In the genomic region with DNA sequence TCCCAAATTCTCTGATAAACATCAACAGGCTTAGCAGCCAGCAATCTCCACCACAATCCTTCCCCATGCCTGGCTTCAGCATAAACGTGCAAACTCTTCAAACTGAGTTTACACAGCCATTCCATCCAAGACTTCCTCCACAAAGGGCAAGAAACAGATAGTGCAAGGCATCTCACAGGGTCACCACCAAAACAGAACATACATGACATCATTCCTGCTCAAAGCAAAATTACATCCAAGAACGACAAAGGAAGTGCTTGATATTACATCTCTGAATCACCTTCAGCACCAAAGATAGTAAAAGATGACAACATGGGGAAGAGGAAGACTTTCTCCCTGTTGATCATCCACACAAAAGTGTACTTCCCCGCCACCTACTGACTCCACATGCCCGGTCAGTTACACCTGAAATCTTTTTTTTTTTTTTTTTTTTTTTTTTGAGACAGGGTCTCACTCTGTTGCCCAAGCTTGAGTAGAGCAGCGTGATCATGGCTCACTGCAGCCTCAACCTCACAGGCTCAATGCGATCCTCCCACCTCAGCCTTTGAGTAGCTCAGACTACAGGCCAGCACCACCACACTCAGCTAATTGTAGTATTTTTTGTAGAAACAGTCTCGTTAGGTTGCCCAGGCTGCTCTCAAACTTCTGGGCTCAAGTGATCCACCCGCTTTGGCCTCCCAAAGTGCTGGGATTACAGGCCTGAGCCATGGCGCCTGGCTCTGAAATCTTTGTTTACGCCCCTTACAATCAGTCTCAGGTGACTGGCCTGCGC, we compare ENCODE assay signal across 17 cellular contexts.
DNase-seq lines count a peak whose midpoint lies in the region; ATAC-seq, FAIRE-seq and TF ChIP-seq lines count a peak whose summit lies in the region.
"Had no signal": no experiment of that assay in that cellular context is flagged by ENCODE, and none has a peak within 500 bp of the region (broad histone marks: within the 10 kb centered on the region; RNA-seq: fewer than 3 reads in every experiment).

No MANE protein-coding gene starts in this region.

- ATAC-seq in heart right ventricle (peak in 7 of 8 donors; percentile 16 to 46 (median 32)), Right ventricle myocardium inferior (no peak), aorta (ENCODE audit: low FRiP score) (peak; percentile 17), GM18861 (IDR thresholded peaks at IDR 0.05; ENCODE audit: unreplicated experiment) (no peak), GM21423 (IDR thresholded peaks at IDR 0.05; ENCODE audit: unreplicated experiment) (no peak)
- ATAC-seq: esophagus mucosa; stimulated activated memory B cell treated with anti-CD40 and anti-IgM and Interleukin-4, amounts not matched to agents 10 μg/mL and 1 μg/mL and 100 μg/mL, for 72 hours had no signal

- H3K4me3 ChIP-seq in heart right ventricle (no peak overlapping the region), bronchial epithelial cell (ENCODE audit: low read depth, low read length) (no peak overlapping the region), aorta (ENCODE audit: low read length in 2 of 2) (no peak overlapping the region)
- H3K4me3 ChIP-seq: upper lobe of left lung had no signal

- intact Hi-C loops in heart right ventricle (cut with DNase I) = no loop called here
- intact Hi-C loops in Right ventricle myocardium inferior (cut with DNase I) = no loop called here
- intact Hi-C loops in aorta (cut with DNase I) = no loop called here

- H3K27me3 ChIP-seq in heart right ventricle = no peaks in the 10 kb centered on the region
- H3K27me3 ChIP-seq in bronchial epithelial cell (ENCODE audit: control insufficient read depth, insufficient read depth, low read length) = no peaks in the 10 kb centered on the region
- no peaks in the 10 kb centered on the region for H3K27me3 ChIP-seq in aorta (ENCODE audit: control insufficient read depth in 1 of 2, insufficient read depth in 2 of 2, low read length in 1 of 2)
- H3K27me3 ChIP-seq: upper lobe of left lung had no signal

- H3K9me3 ChIP-seq in heart right ventricle (peaks cover 0 to 5% (median 0%) of the 10 kb centered on the region in 11 donors), aorta (ENCODE audit: control insufficient read depth, low read length) (no peaks in the 10 kb centered on the region)
- H3K9me3 ChIP-seq: upper lobe of left lung had no signal

- H3K4me1 ChIP-seq in heart right ventricle (peaks cover 0 to 26% (median 17%) of the 10 kb centered on the region in 9 donors), aorta (ENCODE audit: control insufficient read depth in 1 of 2, insufficient read depth in 2 of 2, low read length in 2 of 2) (no peaks in the 10 kb centered on the region)

- DNase-seq in heart right ventricle (no peak), Right ventricle myocardium inferior (ENCODE audit: missing footprints) (no peak), bronchial epithelial cell (ENCODE audit: low read depth) (peak; percentile 40), kidney glomerular epithelial cell (lab: John Stamatoyannopoulos, UW) (peak; percentile 75), aorta (no peak), NCI-H2227 (lab: John Stamatoyannopoulos, UW; ENCODE audit: unreplicated experiment) (no peak)
- DNase-seq: activated CD8-positive, alpha-beta memory T cell treated with anti-CD3 and anti-CD28 coated beads for 24 hours; amygdala; NCI-H1048; NCI-H524; SW 1271; upper lobe of left lung; WERI-Rb-1 had no signal

- peak overlapping the region in 5 of 10 donors; percentile 27 to 42 (median 38) for H3K27ac ChIP-seq in heart right ventricle
- H3K27ac ChIP-seq in aorta (ENCODE audit: low read depth in 1 of 2, low read length in 2 of 2) = no peak overlapping the region
- H3K27ac ChIP-seq: upper lobe of left lung, WERI-Rb-1 had no signal

- no peak for TF ChIP-seq CTCF in heart right ventricle (IDR thresholded peaks at IDR 0.05)
- no peak for TF ChIP-seq CTCF in bronchial epithelial cell (IDR thresholded peaks at IDR 0.05; ENCODE audit: insufficient read depth, low read length, severe bottlenecking)

- 79 to 83% methylated on average over 11 of the region's 11 CpGs for WGBS in heart right ventricle, 2 donors
- 90 to 91% methylated on average over 11 of the region's 11 CpGs for WGBS in aorta, 2 donors

- FAIRE-seq in bronchial epithelial cell (lab: Jason Lieb, UNC) = no peak

- H3K36me3 ChIP-seq in heart right ventricle (no peaks in the 10 kb centered on the region), bronchial epithelial cell (ENCODE audit: control insufficient read depth, insufficient read depth, low read length) (no peaks in the 10 kb centered on the region), aorta (ENCODE audit: control insufficient read depth in 1 of 2, insufficient read depth in 2 of 2, low read length in 1 of 2) (no peaks in the 10 kb centered on the region)
- H3K36me3 ChIP-seq: upper lobe of left lung, WERI-Rb-1 had no signal

Comparison
In these comparisons a context has a peak if more than half of its experiments do, and no peak if none do; other contexts are left out.
1. ATAC-seq: peak in heart right ventricle (7 of 8) and aorta (single experiment); none in Right ventricle myocardium inferior (single experiment), GM18861 (single experiment) and GM21423 (single experiment).
2. DNase-seq: peak in bronchial epithelial cell (single experiment) and kidney glomerular epithelial cell (single experiment); none in heart right ventricle (0 of 2), Right ventricle myocardium inferior (single experiment), aorta (0 of 2) and NCI-H2227 (single experiment).